9 cellular contexts compared by ENCODE assay signal in genomic region chr1:65002156-65002507, GRCh38. TPM values are rescaled to one million over a fixed set of nuclear protein-coding genes. Genes with fewer than 3 reads are reported as not detected.
A peak's percentile ranks its signal among the peaks of the same experiment; 100 is the strongest.
DNase-seq lines count a peak whose midpoint lies in the region; ATAC-seq lines count a peak whose summit lies in the region.
"Had no signal": no experiment of that assay in that cellular context is flagged by ENCODE, and none has a peak within 500 bp of the region (broad histone marks: within the 10 kb centered on the region; RNA-seq: fewer than 3 reads in every experiment).

No MANE protein-coding gene starts in this region.

- intact Hi-C loops in activated CD4-positive, alpha-beta T cell treated with anti-CD3 and anti-CD28 coated beads for 36 hours (cut with DNase I, micrococcal nuclease): loop anchor here (1.0 to 5.0 kb wide), 11 partner anchors 35 to 810 kb away; partner anchors contain the start of gene JAK1 (in 2 of the 2)

- peak; percentile 8 for ATAC-seq in activated CD4-positive, alpha-beta T cell treated with anti-CD3 and anti-CD28 coated beads for 36 hours
- ATAC-seq in HG02571 (IDR thresholded peaks at IDR 0.05; ENCODE audit: unreplicated experiment): no peak

- peak overlapping the region; percentile 70 for H3K4me3 Mint-ChIP-seq in activated CD4-positive, alpha-beta T cell treated with anti-CD3 and anti-CD28 coated beads for 36 hours
- peak overlapping the region; percentile 71 for H3K4me3 Mint-ChIP-seq in activated naive CD8-positive, alpha-beta T cell treated with anti-CD3 and anti-CD28 coated beads for 36 hours
- H3K4me3 Mint-ChIP-seq in immature natural killer cell: peak overlapping the region; percentile 73 to 81 (median 77)

- POLR2A ChIA-PET in activated CD4-positive, alpha-beta T cell treated with anti-CD3 and anti-CD28 coated beads for 36 hours (lab: Charles Lee): interaction anchor here (0.7 to 2.4 kb wide), 5 partner anchors 36 to 1678 kb away, joined by 3 to 10 read pairs (median 6); partner anchors contain the start of gene JAK1

- CTCF ChIA-PET in activated CD4-positive, alpha-beta T cell treated with anti-CD3 and anti-CD28 coated beads for 36 hours (lab: Charles Lee): interaction anchor here (0.6 to 1.7 kb wide), 6 partner anchors 9 to 140 kb away, joined by 3 to 6 read pairs (median 4); no protein-coding TSS in a partner anchor

- H3K27ac Mint-ChIP-seq in activated CD4-positive, alpha-beta T cell treated with anti-CD3 and anti-CD28 coated beads for 36 hours: peak overlapping the region; percentile 87
- H3K27ac Mint-ChIP-seq in activated naive CD8-positive, alpha-beta T cell treated with anti-CD3 and anti-CD28 coated beads for 36 hours: peak overlapping the region; percentile 76
- peak overlapping the region; percentile 46 to 96 (median 90) for H3K27ac Mint-ChIP-seq in immature natural killer cell

- peaks cover 28% of the 10 kb centered on the region for H3K4me1 Mint-ChIP-seq in activated CD4-positive, alpha-beta T cell treated with anti-CD3 and anti-CD28 coated beads for 36 hours
- peaks cover 28% of the 10 kb centered on the region for H3K4me1 Mint-ChIP-seq in activated naive CD8-positive, alpha-beta T cell treated with anti-CD3 and anti-CD28 coated beads for 36 hours
- peaks cover 25 to 31% of the 10 kb centered on the region in 2 donors for H3K4me1 Mint-ChIP-seq in immature natural killer cell

- in situ Hi-C loops in ACHN (cut with HindIII; ENCODE audit: low pct_ligation_motif_present, low pct_unique_long_range_greater_than_20kb, low sequenced_read_pairs): no loop called here

- no peaks in the 10 kb centered on the region for H3K27me3 Mint-ChIP-seq in activated CD4-positive, alpha-beta T cell treated with anti-CD3 and anti-CD28 coated beads for 36 hours
- no peaks in the 10 kb centered on the region for H3K27me3 Mint-ChIP-seq in activated naive CD8-positive, alpha-beta T cell treated with anti-CD3 and anti-CD28 coated beads for 36 hours
- H3K27me3 Mint-ChIP-seq in immature natural killer cell (ENCODE audit: low read depth in 3 of 3): peaks cover 10 to 17% (median 16%) of the 10 kb centered on the region in 3 donors

- peak overlapping the region; percentile 33 for H3K27ac ChIP-seq in temporal lobe (ENCODE audit: low read depth, low read length)

- H3K36me3 Mint-ChIP-seq in activated CD4-positive, alpha-beta T cell treated with anti-CD3 and anti-CD28 coated beads for 36 hours (ENCODE audit: low read depth): peaks cover 6% of the 10 kb centered on the region
- peaks cover 11% of the 10 kb centered on the region for H3K36me3 Mint-ChIP-seq in activated naive CD8-positive, alpha-beta T cell treated with anti-CD3 and anti-CD28 coated beads for 36 hours
- peaks cover 0 to 2% (median 0%) of the 10 kb centered on the region in 3 donors for H3K36me3 Mint-ChIP-seq in immature natural killer cell

- no peak for DNase-seq in activated CD4-positive, alpha-beta T cell treated with anti-CD3 and anti-CD28 coated beads for 36 hours
- no peak for DNase-seq in activated CD4-positive, alpha-beta T cell treated with anti-CD3 and anti-CD28 coated beads, Interleukin-2, amount 50 U/mL, for 1 hour
- no peak for DNase-seq in activated naive CD8-positive, alpha-beta T cell treated with anti-CD3 and anti-CD28 coated beads for 36 hours
- DNase-seq in immature natural killer cell (no peak), COR-L47 (lab: John Stamatoyannopoulos, UW) (no peak), ACHN (no peak)
- DNase-seq: DND-41 had no signal

- peaks cover 6% of the 10 kb centered on the region for H3K9me3 Mint-ChIP-seq in activated CD4-positive, alpha-beta T cell treated with anti-CD3 and anti-CD28 coated beads for 36 hours (ENCODE audit: low read depth)
- H3K9me3 Mint-ChIP-seq in activated naive CD8-positive, alpha-beta T cell treated with anti-CD3 and anti-CD28 coated beads for 36 hours: peaks cover 15% of the 10 kb centered on the region
- no peaks in the 10 kb centered on the region for H3K9me3 Mint-ChIP-seq in immature natural killer cell

RNA-seq across cellular contexts. Expression of gene JAK1, which starts 35.8 kb away (rescaled TPM):
- 100 to 1,000 TPM; 100 to 114 TPM for total RNA-seq in activated CD4-positive, alpha-beta T cell treated with anti-CD3 and anti-CD28 coated beads for 36 hours
- total RNA-seq in activated naive CD8-positive, alpha-beta T cell treated with anti-CD3 and anti-CD28 coated beads for 36 hours: 10 to 100 TPM; 85.6 to 88.0 TPM
- polyA plus RNA-seq in immature natural killer cell: 100 to 1,000 TPM; 265 to 734 (median 416) TPM
- total RNA-seq in temporal lobe: 51.1 TPM
